9 cellular contexts compared by ENCODE assay signal in genomic region chr19:29672933-29673336, GRCh38. TPM values are rescaled to one million over a fixed set of nuclear protein-coding genes. Genes with fewer than 3 reads are reported as not detected.
DNase-seq lines count a peak whose midpoint lies in the region; ATAC-seq, FAIRE-seq and TF ChIP-seq lines count a peak whose summit lies in the region.
"Had no signal": no experiment of that assay in that cellular context is flagged by ENCODE, and none has a peak within 500 bp of the region (broad histone marks: within the 10 kb centered on the region; RNA-seq: fewer than 3 reads in every experiment).

No MANE protein-coding gene starts in this region.

- no peak for FAIRE-seq in HepG2 (lab: Jason Lieb, UNC)

- H4K20me1 ChIP-seq in HepG2 (ENCODE audit: insufficient read depth, low read length), result peaks cover 7% of the 10 kb centered on the region; the same call in 1 of the 2 replicates

- DNase-seq in T-cell, result peak; percentile 66 to 92 (median 88)
- DNase-seq in activated naive CD8-positive, alpha-beta T cell treated with anti-CD3 and anti-CD28 coated beads, Interleukin-2, amount 10 ng/mL, durations not matched to agents 7 days and 5 days, result peak; percentile 77
- peak; percentile 70 to 81 for DNase-seq in stimulated activated CD4-positive, alpha-beta T cell treated with anti-CD3 and anti-CD28 coated beads, Interleukin-4, amount 100 ng/mL, for 48 hours (ENCODE audit: low read depth in 2 of 2)
- no peak for DNase-seq in NCI-H146 treated with DMSO at 0.1 percent for 48 hours (lab: John Stamatoyannopoulos, UW; ENCODE audit: unreplicated experiment)
- no peak for DNase-seq in HepG2 (ENCODE audit: low spot score)
- DNase-seq in MV-4-11 (lab: John Stamatoyannopoulos, UW), result no peak
- no peak for DNase-seq in NOMO-1 treated with DMSO at 0.1 percent for 48 hours (lab: John Stamatoyannopoulos, UW; ENCODE audit: unreplicated experiment)

- H3K36me3 Mint-ChIP-seq in T-cell, result peaks cover 28% of the 10 kb centered on the region
- H3K36me3 Mint-ChIP-seq in activated naive CD8-positive, alpha-beta T cell treated with anti-CD3 and anti-CD28 coated beads, Interleukin-2, amount 10 ng/mL, durations not matched to agents 7 days and 5 days, result peaks cover 30% of the 10 kb centered on the region

- peaks cover 80 to 95% (median 94%) of the 10 kb centered on the region in 3 donors for H3K4me1 Mint-ChIP-seq in T-cell
- peaks cover 67% of the 10 kb centered on the region for H3K4me1 Mint-ChIP-seq in activated naive CD8-positive, alpha-beta T cell treated with anti-CD3 and anti-CD28 coated beads, Interleukin-2, amount 10 ng/mL, durations not matched to agents 7 days and 5 days

- no peaks in the 10 kb centered on the region for H3K79me2 ChIP-seq in HepG2 (ENCODE audit: insufficient read depth, low read length)

- in situ Hi-C loops in HepG2 (cut with HindIII; ENCODE audit: extremely low pct_ligation_motif_present, low pct_unique_long_range_greater_than_20kb), result no loop called here

- WGBS in HepG2 (ENCODE audit: low lambda C conversion rate), result 80% methylated on average over 6 of the region's 11 CpGs

- TF ChIP-seq CTCF in HepG2 (CRISPR knock-in tag; IDR thresholded peaks at IDR 0.05), result no peak

- no peak for TF ChIP-seq EP300 in HepG2 (IDR thresholded peaks at IDR 0.05; ENCODE audit: low read depth in 2 of 2, low read length in 2 of 2)
- TF ChIP-seq EP300 in HepG2 (CRISPR knock-in tag; IDR thresholded peaks at IDR 0.05; ENCODE audit: borderline replicate concordance), result no peak

- H3K9me3 ChIP-seq in HepG2 (ENCODE audit: low read length), result no peaks in the 10 kb centered on the region

- peak overlapping the region; percentile 95 to 97 for H3K27ac Mint-ChIP-seq in T-cell
- H3K27ac Mint-ChIP-seq in activated naive CD8-positive, alpha-beta T cell treated with anti-CD3 and anti-CD28 coated beads, Interleukin-2, amount 10 ng/mL, durations not matched to agents 7 days and 5 days, result peak overlapping the region; percentile 94

- H3K36me3 ChIP-seq in HepG2 (replicated peaks in 1 of 2; ENCODE audit: control insufficient read depth in 1 of 2, insufficient read depth in 2 of 2, low read length in 2 of 2), result peaks cover 0 to 12% of the 10 kb centered on the region in 2 experiments; a peak in 2 of 5 replicates

- H3K9ac ChIP-seq in HepG2 (ENCODE audit: insufficient read depth, low read depth, low read length), result no peak overlapping the region

- no peaks in the 10 kb centered on the region for H3K9me3 Mint-ChIP-seq in T-cell
- no peaks in the 10 kb centered on the region for H3K9me3 Mint-ChIP-seq in activated naive CD8-positive, alpha-beta T cell treated with anti-CD3 and anti-CD28 coated beads, Interleukin-2, amount 10 ng/mL, durations not matched to agents 7 days and 5 days

- no peak for TF ChIP-seq RAD21 in HepG2 (CRISPR knock-in tag; IDR thresholded peaks at IDR 0.05)

- no peak overlapping the region for H3K27ac ChIP-seq in HepG2 (ENCODE audit: extremely low read length, insufficient read depth, low read length)
- H3K27ac ChIP-seq: HL-60 had no signal

- peaks cover 39% of the 10 kb centered on the region for H3K4me1 ChIP-seq in HepG2 (ENCODE audit: insufficient read depth, low read length)

- H3K4me2 ChIP-seq in HepG2 (ENCODE audit: low read depth, low read length), result no peak overlapping the region

- no TSS peak for BruUV-seq in HepG2 (replicated peaks; lab: Mats Ljungman, UMichigan)

- H3K27me3 ChIP-seq in HepG2 (ENCODE audit: control insufficient read depth in 1 of 2, insufficient read depth in 2 of 2, low read length in 2 of 2), result no peaks in the 10 kb centered on the region

- no peak overlapping the region for H3K4me3 ChIP-seq in HepG2 (replicated peaks in 1 of 3; ENCODE audit: insufficient read depth in 1 of 3, low read depth in 2 of 3, low read length in 3 of 3)

- peak; percentile 46 for ATAC-seq in GM18868 (IDR thresholded peaks at IDR 0.05; ENCODE audit: unreplicated experiment)
- ATAC-seq in T-cell (replicated peaks in 1 of 4), result peak; percentile 82 to 91 (median 82)
- peak; percentile 70 for ATAC-seq in activated naive CD8-positive, alpha-beta T cell treated with anti-CD3 and anti-CD28 coated beads, Interleukin-2, amount 10 ng/mL, durations not matched to agents 7 days and 5 days (ENCODE audit: low read depth)
- no peak for ATAC-seq in HepG2

- CTCF ChIA-PET in T-cell (lab: Charles Lee) (interaction anchor here (0.6 to 3.0 kb wide), 13 partner anchors 8 to 114 kb away, joined by 3 to 44 read pairs (median 6); partner anchors contain the start of genes C19orf12 (in 1 of the 2), PLEKHF1 (in 1 of the 2) and POP4 (in 1 of the 2)), HepG2 (lab: Yijun Ruan, JAX; ENCODE audit: low intra/inter-chr PET ratio, low total read pairs) (no interaction called here)

- intact Hi-C loops in HepG2 (cut with micrococcal nuclease; ENCODE audit: unreplicated experiment), result no loop called here

- H3K4me3 Mint-ChIP-seq in T-cell, result peak overlapping the region; percentile 58 to 89 (median 62)
- H3K4me3 Mint-ChIP-seq in activated naive CD8-positive, alpha-beta T cell treated with anti-CD3 and anti-CD28 coated beads, Interleukin-2, amount 10 ng/mL, durations not matched to agents 7 days and 5 days, result peak overlapping the region; percentile 78

- POLR2A ChIA-PET in T-cell (lab: Charles Lee), result interaction anchor here (0.6 to 1.6 kb wide), 8 partner anchors 11 to 1542 kb away, joined by 3 to 14 read pairs (median 4); partner anchors contain the start of gene POP4 (in 1 of the 2)
- POLR2A ChIA-PET in activated naive CD8-positive, alpha-beta T cell treated with anti-CD3 and anti-CD28 coated beads, Interleukin-2, amount 10 ng/mL, durations not matched to agents 7 days and 5 days (lab: Charles Lee), result interaction anchor here (1.2 to 2.8 kb wide), 6 partner anchors 7 to 66 kb away, joined by 4 to 42 read pairs (median 12); partner anchors contain the start of genes C19orf12, PLEKHF1 and POP4
- POLR2A ChIA-PET in HepG2 (lab: Yijun Ruan, JAX), result interaction anchor here (2.3 kb wide), 1 partner anchor 67 kb away, joined by 6 read pairs; the partner anchor contains the start of gene POP4

- no peaks in the 10 kb centered on the region for H3K27me3 Mint-ChIP-seq in T-cell
- no peaks in the 10 kb centered on the region for H3K27me3 Mint-ChIP-seq in activated naive CD8-positive, alpha-beta T cell treated with anti-CD3 and anti-CD28 coated beads, Interleukin-2, amount 10 ng/mL, durations not matched to agents 7 days and 5 days

- no peak overlapping the region for H2AFZ ChIP-seq in HepG2 (ENCODE audit: low read length)

- TF ChIP-seq POLR2A in HepG2 (IDR thresholded peaks at IDR 0.05; ENCODE audit: insufficient read depth in 1 of 2, low read depth in 2 of 2, low read length in 2 of 2), result no peak

RNA-seq across cellular contexts. Expression of gene PLEKHF1, which starts 7.7 kb away (rescaled TPM):
- 10 to 100 TPM; 13.2 to 42.6 (median 34.5) TPM for total RNA-seq in T-cell
- total RNA-seq in activated naive CD8-positive, alpha-beta T cell treated with anti-CD3 and anti-CD28 coated beads, Interleukin-2, amount 10 ng/mL, durations not matched to agents 7 days and 5 days, result 10 to 100 TPM; 33.3 to 35.9 TPM
- 3.2 and 3.8 TPM in 2 replicates for total RNA-seq in HepG2 (2016; rRNA removed; fragmentation: Illumina TruSeq; extraction: Trizol)
- 1.5 TPM in 2 replicates for total RNA-seq in HepG2 (2016; cell fraction: cytosol; rRNA removed; fragmentation: Illumina TruSeq; extraction: Trizol; ENCODE audit: low read depth)
- 3.0 and 4.1 TPM in 2 replicates for total RNA-seq in HepG2 (2016; cell fraction: insoluble cytoplasmic fraction; rRNA removed; fragmentation: Illumina TruSeq; extraction: Trizol)
- total RNA-seq in HepG2 (2016; cell fraction: membrane; rRNA removed; fragmentation: Illumina TruSeq; extraction: Trizol), result 2.6 and 2.8 TPM in 2 replicates
- total RNA-seq in HepG2 (2016; cell fraction: nucleus; rRNA removed; fragmentation: Illumina TruSeq; extraction: Trizol), result 1.9 and 2.3 TPM in 2 replicates
- 2.9 TPM in 2 replicates for polyA plus RNA-seq in HepG2 (2011; rRNA removed)
- 1.7 and 4.1 TPM in 2 replicates for polyA plus RNA-seq in HepG2 (2011; cell fraction: cytosol; rRNA removed)
- 3.9 and 4.0 TPM in 2 replicates for polyA plus RNA-seq in HepG2 (2011; cell fraction: nucleus; rRNA removed)
- polyA plus RNA-seq in HepG2 (2012), result 0.71 and 1.4 TPM in 2 replicates
- 0.36 and 0.54 TPM in 2 replicates for polyA plus RNA-seq in HepG2 (2016; cell fraction: cytosol; fragmentation: Illumina TruSeq; extraction: Trizol; ENCODE audit: low read depth)
- 2.4 and 2.7 TPM in 2 replicates for polyA plus RNA-seq in HepG2 (2016; cell fraction: insoluble cytoplasmic fraction; fragmentation: Illumina TruSeq; extraction: Trizol; ENCODE audit: low read depth)
- polyA plus RNA-seq in HepG2 (2016; cell fraction: membrane; fragmentation: Illumina TruSeq; extraction: Trizol; ENCODE audit: low read depth), result 1.1 and 1.4 TPM in 2 replicates
- polyA plus RNA-seq in HepG2 (2016; cell fraction: nucleus; fragmentation: Illumina TruSeq; extraction: Trizol; ENCODE audit: insufficient read depth, low read depth), result 2.7 TPM in 2 replicates
- 2.0 and 6.9 TPM in 2 replicates for polyA minus RNA-seq in HepG2 (2011; rRNA and poly(A)+ RNA removed; ENCODE audit: low replicate concordance)
- 1.5 and 3.6 TPM in 2 replicates for polyA minus RNA-seq in HepG2 (2011; cell fraction: cytosol; rRNA and poly(A)+ RNA removed)
- 2.1 and 3.0 TPM in 2 replicates for polyA minus RNA-seq in HepG2 (2011; cell fraction: nucleus; rRNA and poly(A)+ RNA removed)

RNA-seq across cellular contexts. Expression of gene C19orf12, which starts 42.1 kb away (rescaled TPM):
- total RNA-seq in T-cell (10 to 100 TPM; 25.1 to 38.7 (median 34.2) TPM), HepG2 (2016; rRNA removed; fragmentation: Illumina TruSeq; extraction: Trizol) (34.4 and 34.8 TPM in 2 replicates)
- total RNA-seq in activated naive CD8-positive, alpha-beta T cell treated with anti-CD3 and anti-CD28 coated beads, Interleukin-2, amount 10 ng/mL, durations not matched to agents 7 days and 5 days, result 10 to 100 TPM; 31.8 to 38.2 TPM
- total RNA-seq in HepG2 (2016; cell fraction: cytosol; rRNA removed; fragmentation: Illumina TruSeq; extraction: Trizol; ENCODE audit: low read depth), result 28.6 and 28.9 TPM in 2 replicates
- 29.0 and 35.2 TPM in 2 replicates for total RNA-seq in HepG2 (2016; cell fraction: insoluble cytoplasmic fraction; rRNA removed; fragmentation: Illumina TruSeq; extraction: Trizol)
- 73.3 and 76.2 TPM in 2 replicates for total RNA-seq in HepG2 (2016; cell fraction: membrane; rRNA removed; fragmentation: Illumina TruSeq; extraction: Trizol)
- 17.3 and 21.4 TPM in 2 replicates for total RNA-seq in HepG2 (2016; cell fraction: nucleus; rRNA removed; fragmentation: Illumina TruSeq; extraction: Trizol)
- 17.7 and 19.6 TPM in 2 replicates for polyA plus RNA-seq in HepG2 (2011; rRNA removed)
- 18.1 TPM in 2 replicates for polyA plus RNA-seq in HepG2 (2011; cell fraction: cytosol; rRNA removed)
- polyA plus RNA-seq in HepG2 (2011; cell fraction: nucleus; rRNA removed), result 13.1 and 14.3 TPM in 2 replicates
- 15.9 and 18.6 TPM in 2 replicates for polyA plus RNA-seq in HepG2 (2012)
- polyA plus RNA-seq in HepG2 (2016; cell fraction: cytosol; fragmentation: Illumina TruSeq; extraction: Trizol; ENCODE audit: low read depth), result 37.7 and 38.6 TPM in 2 replicates
- polyA plus RNA-seq in HepG2 (2016; cell fraction: insoluble cytoplasmic fraction; fragmentation: Illumina TruSeq; extraction: Trizol; ENCODE audit: low read depth), result 28.6 and 34.2 TPM in 2 replicates
- polyA plus RNA-seq in HepG2 (2016; cell fraction: membrane; fragmentation: Illumina TruSeq; extraction: Trizol; ENCODE audit: low read depth), result 64.1 and 65.3 TPM in 2 replicates
- polyA plus RNA-seq in HepG2 (2016; cell fraction: nucleus; fragmentation: Illumina TruSeq; extraction: Trizol; ENCODE audit: insufficient read depth, low read depth), result 29.3 and 31.8 TPM in 2 replicates
- 5.1 and 12.9 TPM in 2 replicates for polyA minus RNA-seq in HepG2 (2011; rRNA and poly(A)+ RNA removed; ENCODE audit: low replicate concordance)
- 8.3 and 8.7 TPM in 2 replicates for polyA minus RNA-seq in HepG2 (2011; cell fraction: cytosol; rRNA and poly(A)+ RNA removed)
- 6.7 and 10.4 TPM in 2 replicates for polyA minus RNA-seq in HepG2 (2011; cell fraction: nucleus; rRNA and poly(A)+ RNA removed)

Comparison
In these comparisons a context has a peak if more than half of its experiments do, and no peak if none do; other contexts are left out.
1. DNase-seq: peak in T-cell (34 of 34), activated naive CD8-positive, alpha-beta T cell treated with anti-CD3 and anti-CD28 coated beads, Interleukin-2, amount 10 ng/mL, durations not matched to agents 7 days and 5 days (single experiment) and stimulated activated CD4-positive, alpha-beta T cell treated with anti-CD3 and anti-CD28 coated beads, Interleukin-4, amount 100 ng/mL, for 48 hours (2 of 2); none in NCI-H146 treated with DMSO at 0.1 percent for 48 hours (single experiment), HepG2 (single experiment), MV-4-11 (single experiment) and NOMO-1 treated with DMSO at 0.1 percent for 48 hours (single experiment).